ENCODE assay signal across 16 cellular contexts in the genomic region with DNA sequence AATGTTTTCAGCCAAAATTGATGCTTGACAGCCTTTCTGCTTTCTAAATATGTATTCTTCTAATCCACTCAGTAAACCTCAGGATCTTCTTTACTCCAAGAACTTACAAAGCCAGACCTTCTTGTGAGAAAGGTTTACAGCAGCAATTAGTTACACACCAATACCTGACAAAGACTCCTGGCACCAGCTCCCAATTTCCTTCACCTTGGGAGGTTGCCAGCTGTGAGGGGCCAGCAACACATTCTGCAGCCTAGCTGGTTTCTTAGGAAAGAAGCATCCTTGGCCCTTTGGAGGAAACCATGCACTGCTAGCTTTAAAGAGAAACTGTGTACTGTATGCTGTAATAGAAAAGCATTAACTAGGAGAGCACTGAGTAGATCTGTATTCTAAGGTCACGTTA. TPM values are rescaled to one million over a fixed set of nuclear protein-coding genes. Genes with fewer than 3 reads are reported as not detected.
"Had no signal": no experiment of that assay in that cellular context is flagged by ENCODE, and none has a peak within 500 bp of the region (broad histone marks: within the 10 kb centered on the region; RNA-seq: fewer than 3 reads in every experiment).

No MANE protein-coding gene starts in this region.

- ATAC-seq: lower lobe of right lung; pancreas; stimulated activated memory B cell treated with anti-CD40 and anti-IgM and Interleukin-4, amounts not matched to agents 10 μg/mL and 1 μg/mL and 100 μg/mL, for 72 hours had no signal

- DNase-seq: activated CD4-positive, alpha-beta T cell treated with anti-CD3 and anti-CD28 coated beads, Interleukin-2, amount 50 U/mL, for 4 hours; activated CD4-positive, CD25-positive, alpha-beta regulatory T cell treated with anti-CD3 and anti-CD28 coated beads, Interleukin-2, amount 50 U/mL, for 72 hours; activated naive CD4-positive, alpha-beta T cell treated with anti-CD3 and anti-CD28 coated beads, Interleukin-2, amount 10 ng/mL, durations not matched to agents 7 days and 5 days; erythroblast; lower lobe of right lung; pancreas; stimulated activated CD4-positive, alpha-beta T cell treated with anti-CD3 and anti-CD28 coated beads, Interleukin-2, amount 100 ng/mL, for 48 hours; T-helper 1 cell; T1000; tibial artery had no signal

RNA-seq across cellular contexts. Expression of gene FYB2, which starts 10.8 kb away (rescaled TPM):
- total RNA-seq: activated T-helper 2 cell treated with anti-CD3 and anti-CD28 coated beads, Interferon-gamma antibody, Interleukin-2, Interleukin-4, amounts not matched to agents 10 μg/mL and 5 μg/mL and 100 μg/mL, durations not matched to agents 14 hours and 24 hours and 36 hours; glomerular endothelial cell; neural crest cell had no signal

RNA-seq across cellular contexts. Expression of gene C8A, which starts 46.2 kb away (rescaled TPM):
- total RNA-seq: activated T-helper 2 cell treated with anti-CD3 and anti-CD28 coated beads, Interferon-gamma antibody, Interleukin-2, Interleukin-4, amounts not matched to agents 10 μg/mL and 5 μg/mL and 100 μg/mL, durations not matched to agents 14 hours and 24 hours and 36 hours; cardiac muscle cell; glomerular endothelial cell; lower lobe of right lung; mesothelial cell of epicardium; neural crest cell had no signal
